8 cellular contexts compared by ENCODE assay signal in the genomic region with DNA sequence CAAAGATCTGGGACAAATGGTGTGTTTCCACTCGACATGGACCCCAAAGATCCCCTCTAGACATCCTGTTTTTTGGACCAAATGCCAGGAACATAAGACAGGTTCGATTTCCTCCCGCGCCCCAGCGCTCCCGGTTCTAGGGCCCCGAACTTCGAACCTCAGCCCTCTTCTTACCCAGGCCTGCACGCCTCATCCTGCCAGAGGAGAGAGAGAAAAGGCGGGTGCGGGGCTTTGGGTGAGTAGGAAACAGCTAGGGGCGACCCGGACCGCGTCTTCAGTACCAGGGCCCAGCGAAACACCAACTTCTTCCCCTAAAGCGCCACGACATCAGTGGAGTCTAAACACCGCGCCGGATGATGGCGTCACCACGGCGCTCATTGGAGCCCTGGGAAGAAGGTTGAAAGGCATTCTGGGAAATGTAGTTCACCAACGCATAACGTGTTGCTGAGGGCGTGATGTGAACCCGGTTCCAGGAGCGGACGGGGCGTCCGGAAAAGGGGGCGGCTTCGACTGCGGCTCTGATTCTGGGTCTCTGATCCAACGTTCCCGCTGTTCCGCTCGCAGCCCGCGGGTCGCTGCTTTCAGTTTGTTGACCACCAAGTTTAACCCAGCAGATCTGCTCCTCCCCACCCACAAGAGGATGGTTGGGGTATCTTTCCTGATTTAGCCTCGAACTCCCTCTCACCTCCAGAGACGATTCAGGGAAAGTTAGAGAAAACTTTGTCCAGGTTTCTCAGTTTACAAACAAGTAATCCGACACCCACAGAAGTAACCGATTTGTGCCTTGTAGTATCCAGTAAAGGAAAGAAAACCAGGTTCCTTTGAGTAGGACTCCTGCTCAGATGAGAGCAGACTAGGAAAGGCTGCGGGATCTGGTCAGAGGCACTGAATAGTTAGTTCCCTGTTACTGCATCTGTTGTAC. TPM values are rescaled to one million over a fixed set of nuclear protein-coding genes. Genes with fewer than 3 reads are reported as not detected.
DNase-seq lines count a peak whose midpoint lies in the region; ATAC-seq, FAIRE-seq and TF ChIP-seq lines count a peak whose summit lies in the region.

A gene with protein sequence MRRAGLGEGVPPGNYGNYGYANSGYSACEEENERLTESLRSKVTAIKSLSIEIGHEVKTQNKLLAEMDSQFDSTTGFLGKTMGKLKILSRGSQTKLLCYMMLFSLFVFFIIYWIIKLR (minus strand): TSS at position 332 of the 922 bp plus-strand sequence. CDS start 139 bp downstream, at position 193.

- DNase-seq in NCI-H2107 treated with DMSO at 0.1 percent for 48 hours (lab: John Stamatoyannopoulos, UW; ENCODE audit: unreplicated experiment) (peak; percentile 93), body of pancreas (peak; percentile 91 to 96 (median 95)), iPS DF 19.7 (ENCODE audit: low read depth, low spot score) (peak; percentile 96), sciatic nerve (ENCODE audit: low spot score) (peak; percentile 96)

- peaks cover 25% of the 10 kb centered on the region for H3K4me1 ChIP-seq in body of pancreas

- peak; percentile 59 to 87 (median 83) for TF ChIP-seq POLR2A in body of pancreas (IDR thresholded peaks at IDR 0.05)

- peak; percentile 11 for FAIRE-seq in TTC549 (lab: Jason Lieb, UNC)

- H3K27me3 ChIP-seq in body of pancreas = peaks cover 0 to 7% of the 10 kb centered on the region in 2 donors

- ATAC-seq in GM18520 (IDR thresholded peaks at IDR 0.05; ENCODE audit: unreplicated experiment) (peak; percentile 94), HG03064 (IDR thresholded peaks at IDR 0.05; ENCODE audit: low read depth, unreplicated experiment) (peak; percentile 96), body of pancreas (peak; percentile 99), sciatic nerve (peak; percentile 100)

- TF ChIP-seq CTCF in 22Rv1 (IDR thresholded peaks at IDR 0.05) = no peak
- TF ChIP-seq CTCF in body of pancreas (IDR thresholded peaks at IDR 0.05) = peak in 2 of 7 experiments; percentile 8 to 15

- H3K9me3 ChIP-seq in body of pancreas = no peaks in the 10 kb centered on the region

- H3K36me3 ChIP-seq in body of pancreas (replicated peaks in 1 of 2; ENCODE audit: insufficient read depth in 1 of 2, low read depth in 2 of 2) = no peaks in the 10 kb centered on the region

- 0 to 1% methylated on average over 42 to 47 of the region's 47 CpGs for WGBS in body of pancreas, 2 donors

- peak within 1 kb of the TSS; percentile 24 to 50 for H3K4me3 ChIP-seq in body of pancreas

- H3K27ac ChIP-seq in 22Rv1 = peak within 1 kb of the TSS; percentile 49
- H3K27ac ChIP-seq in body of pancreas = peak within 1 kb of the TSS; percentile 53 to 91 (median 85)

- intact Hi-C loops in body of pancreas (cut with DNase I) = no loop called here
- intact Hi-C loops in sciatic nerve (cut with DNase I) = no loop called here

RNA-seq across cellular contexts. Expression of the gene that starts here (rescaled TPM):
- 10 to 100 TPM; 32.4 to 36.9 TPM for total RNA-seq in body of pancreas
- total RNA-seq in sciatic nerve = 26.4 TPM

Comparison
In these comparisons a context has a peak if more than half of its experiments do, and no peak if none do; other contexts are left out.
1. Peak in every context shown above with its lines: DNase-seq, ATAC-seq, H3K4me3 ChIP-seq and H3K27ac ChIP-seq.